ENCODE assay signal across 1 cellular context in the genomic region with DNA sequence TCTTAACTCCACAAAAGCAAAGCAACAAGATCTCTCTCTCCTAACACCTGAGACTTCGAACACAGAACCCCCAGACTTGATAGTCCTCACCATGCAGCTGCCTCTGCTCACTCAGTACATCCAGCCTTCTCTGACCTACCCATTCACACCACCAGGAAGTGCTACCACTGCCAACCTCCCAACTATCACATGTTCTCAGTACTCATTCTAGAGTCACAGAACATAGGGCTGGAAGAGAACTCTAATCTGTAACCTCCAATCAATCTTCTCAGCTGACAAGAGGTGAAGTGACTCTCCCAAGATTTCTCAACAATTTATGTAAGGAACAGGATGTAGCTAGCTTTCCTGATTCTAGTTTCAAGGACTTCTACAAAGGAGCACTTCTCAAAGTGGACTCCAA.
TF ChIP-seq lines count a peak whose summit lies in the region.

No MANE protein-coding gene starts in this region.

TF ChIP-seq in IMR-90, 13 proteins besides CTCF, POLR2A, EP300 and RAD21:
- TF ChIP-seq, protein P1, sequence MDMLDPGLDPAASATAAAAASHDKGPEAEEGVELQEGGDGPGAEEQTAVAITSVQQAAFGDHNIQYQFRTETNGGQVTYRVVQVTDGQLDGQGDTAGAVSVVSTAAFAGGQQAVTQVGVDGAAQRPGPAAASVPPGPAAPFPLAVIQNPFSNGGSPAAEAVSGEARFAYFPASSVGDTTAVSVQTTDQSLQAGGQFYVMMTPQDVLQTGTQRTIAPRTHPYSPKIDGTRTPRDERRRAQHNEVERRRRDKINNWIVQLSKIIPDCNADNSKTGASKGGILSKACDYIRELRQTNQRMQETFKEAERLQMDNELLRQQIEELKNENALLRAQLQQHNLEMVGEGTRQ (IDR thresholded peaks at IDR 0.05; ENCODE audit: low read depth, low read length): no peak
- TF ChIP-seq NFE2L2 (IDR thresholded peaks at IDR 0.05; ENCODE audit: low read depth, low read length): no peak
- TF ChIP-seq CHD1 (IDR thresholded peaks at IDR 0.05; ENCODE audit: low read depth, low read length): no peak
- no peak for TF ChIP-seq FOS (IDR thresholded peaks at IDR 0.05; ENCODE audit: low read depth, low read length)
- TF ChIP-seq BHLHE40 (IDR thresholded peaks at IDR 0.05; ENCODE audit: low read depth, low read length): no peak
- TF ChIP-seq MAZ (IDR thresholded peaks at IDR 0.05; ENCODE audit: borderline replicate concordance, low read depth, low read length): no peak
- peak; percentile 25; the same call in 1 of the 2 replicates for TF ChIP-seq CEBPB (IDR thresholded peaks at IDR 0.05; ENCODE audit: low read depth, low read length)
